ENCODE assay signal across 8 cellular contexts in genomic region chr2:230416061-230416721, GRCh38. TPM values are rescaled to one million over a fixed set of nuclear protein-coding genes. Genes with fewer than 3 reads are reported as not detected.
DNase-seq lines count a peak whose midpoint lies in the region; ATAC-seq and TF ChIP-seq lines count a peak whose summit lies in the region.

Gene SP100 (plus strand): TSS chr2:230416201. CDS start chr2:230416297, 96 bp downstream.

- H3K9me3 ChIP-seq in AG04450 (ENCODE audit: control insufficient read depth, insufficient read depth, low read length) (no peaks in the 10 kb centered on the region; the same call in 1 of the 2 replicates), smooth muscle cell (replicated peaks; ENCODE audit: low read depth) (no peaks in the 10 kb centered on the region)

- peak within 1 kb of the TSS; percentile 51 for H3K9ac ChIP-seq in smooth muscle cell (ENCODE audit: low read depth)

- 41% methylated on average over 12 of the region's 12 CpGs for WGBS in smooth muscle cell (ENCODE audit: low lambda C conversion rate)

- no peaks in the 10 kb centered on the region for H3K4me1 ChIP-seq in smooth muscle cell (ENCODE audit: low read depth)

- H2AFZ ChIP-seq in smooth muscle cell (ENCODE audit: low read depth), result peak within 1 kb of the TSS; percentile 99

- no peaks in the 10 kb centered on the region for H3K36me3 ChIP-seq in smooth muscle cell (ENCODE audit: low read depth)

- H3K4me2 ChIP-seq in smooth muscle cell, result peak within 1 kb of the TSS; percentile 78

- DNase-seq in AG04450 (ENCODE audit: low read depth, low spot score) (peak; percentile 45), SKM-1 (lab: John Stamatoyannopoulos, UW; ENCODE audit: unreplicated experiment) (peak; percentile 92), left cardiac atrium (peak; percentile 85), smooth muscle cell (lab: John Stamatoyannopoulos, UW; ENCODE audit: unreplicated experiment) (peak; percentile 8), cerebellar nuclear complex (lab: John Stamatoyannopoulos, UW) (no peak)
- DNase-seq in activated naive CD4-positive, alpha-beta T cell treated with anti-CD3 and anti-CD28 coated beads, Interleukin-2, amount 50 U/mL, for 16 hours, result peak; percentile 70

- H3K27ac ChIP-seq in AG04450 (ENCODE audit: low read depth, low read length), result peak within 1 kb of the TSS; percentile 93
- H3K27ac ChIP-seq in smooth muscle cell (ENCODE audit: low read depth), result peak within 1 kb of the TSS; percentile 59

- H3K4me3 ChIP-seq in AG04450 (ENCODE audit: low read depth, low read length), result peak within 1 kb of the TSS; percentile 81
- H3K4me3 ChIP-seq in smooth muscle cell, result peak within 1 kb of the TSS; percentile 48

- no peaks in the 10 kb centered on the region for H3F3A ChIP-seq in smooth muscle cell (ENCODE audit: low read depth)

- intact Hi-C loops in left cardiac atrium (cut with DNase I), result loop anchor here in 1 of 2 donors (10.0 kb wide), 1 partner anchor 191 kb away; the partner anchor contains the start of gene SP140

- ATAC-seq in GM19025 (IDR thresholded peaks at IDR 0.05; ENCODE audit: low read depth, unreplicated experiment) (peak; percentile 72), HG03280 (IDR thresholded peaks at IDR 0.05; ENCODE audit: unreplicated experiment) (peak; percentile 72), left cardiac atrium (peak; percentile 81 to 89)

- CTCF ChIA-PET in AG04450 (lab: Charles Lee), result interaction anchor here (1.3 kb wide), 1 partner anchor 298 kb away, joined by 3 read pairs; no protein-coding TSS in a partner anchor

- POLR2A ChIA-PET in AG04450 (lab: Yijun Ruan, JAX), result interaction anchor here (2.4 kb wide), 1 partner anchor 89 kb away, joined by 5 read pairs; the partner anchor contains the start of gene SP140L

- H4K20me1 ChIP-seq in smooth muscle cell (ENCODE audit: low read depth), result no peaks in the 10 kb centered on the region

- TF ChIP-seq CTCF in AG04450 (IDR thresholded peaks at IDR 0.05; ENCODE audit: low read depth, low read length) (no peak), smooth muscle cell (IDR thresholded peaks at IDR 0.05; ENCODE audit: borderline replicate concordance, insufficient read depth, poor library complexity, severe bottlenecking) (no peak)

- H3K27me3 ChIP-seq in AG04450 (ENCODE audit: control insufficient read depth, insufficient read depth, low read length) (no peaks in the 10 kb centered on the region), smooth muscle cell (ENCODE audit: low read depth) (no peaks in the 10 kb centered on the region)

- H3K79me2 ChIP-seq in smooth muscle cell (ENCODE audit: low read depth), result no peaks in the 10 kb centered on the region

RNA-seq across cellular contexts. Expression of gene SP100, which starts in this region (rescaled TPM):
- polyA plus RNA-seq in AG04450 (2011; rRNA removed) (60.1 and 71.2 TPM in 2 replicates), smooth muscle cell (9.5 and 14.7 TPM in 2 replicates)
- 47.9 and 55.0 TPM in 2 replicates for polyA minus RNA-seq in AG04450 (2011; rRNA and poly(A)+ RNA removed)
- total RNA-seq in left cardiac atrium (10 to 100 TPM; 53.1 to 72.8 TPM), smooth muscle cell (14.6 and 15.5 TPM in 2 replicates)

Comparison
In these comparisons a context has a peak if more than half of its experiments do, and no peak if none do; other contexts are left out.
1. DNase-seq: peak in AG04450 (single experiment), SKM-1 (single experiment), activated naive CD4-positive, alpha-beta T cell treated with anti-CD3 and anti-CD28 coated beads, Interleukin-2, amount 50 U/mL, for 16 hours (single experiment), left cardiac atrium (single experiment) and smooth muscle cell (single experiment); none in cerebellar nuclear complex (0 of 2).
2. Peak in every context shown above with its lines, with median percentiles within 50 percentile points of each other: ATAC-seq.